ENCODE assay signal across 13 cellular contexts in genomic region chr2:11998218-11998617, GRCh38.
DNase-seq lines count a peak whose midpoint lies in the region; ATAC-seq, FAIRE-seq and TF ChIP-seq lines count a peak whose summit lies in the region.
"Had no signal": no experiment of that assay in that cellular context is flagged by ENCODE, and none has a peak within 500 bp of the region (broad histone marks: within the 10 kb centered on the region; RNA-seq: fewer than 3 reads in every experiment).

No MANE protein-coding gene starts in this region.

- peaks cover 10 to 16% of the 10 kb centered on the region in 2 donors for H3K4me1 Mint-ChIP-seq in natural killer cell
- peaks cover 11 to 14% of the 10 kb centered on the region in 2 donors for H3K4me1 Mint-ChIP-seq in natural killer cell treated with Interleukin-12 subunit alpha and Interleukin-12 subunit beta and Interleukin-15 and Interleukin-18, amount 100 ng/mL, for 72 hours (ENCODE audit: low read depth in 2 of 2)
- H3K4me1 Mint-ChIP-seq in astrocyte (ENCODE audit: low read depth, unreplicated experiment), result peaks cover 19% of the 10 kb centered on the region
- H3K4me1 Mint-ChIP-seq: stimulated activated naive CD8-positive, alpha-beta T cell treated with anti-CD3 and anti-CD28 coated beads, Interleukin-15, amount 100 ng/mL, for 72 hours had no signal

- peaks cover 13% of the 10 kb centered on the region for H3K36me3 Mint-ChIP-seq in natural killer cell
- H3K36me3 Mint-ChIP-seq in natural killer cell treated with Interleukin-12 subunit alpha and Interleukin-12 subunit beta and Interleukin-15 and Interleukin-18, amount 100 ng/mL, for 72 hours, result peaks cover 28% of the 10 kb centered on the region
- no peaks in the 10 kb centered on the region for H3K36me3 Mint-ChIP-seq in astrocyte (ENCODE audit: low read depth, unreplicated experiment)

- no peaks in the 10 kb centered on the region for H3K79me2 ChIP-seq in astrocyte (ENCODE audit: insufficient read depth, low read length)

- H3K4me3 ChIP-seq in astrocyte (ENCODE audit: insufficient read depth, low read depth, low read length), result no peak overlapping the region
- H3K4me3 ChIP-seq: BLaER1 treated with 17β-estradiol and CSF1 and Interleukin-3, amounts not matched to agents 10 nM and 100 nM had no signal

- H3K9ac ChIP-seq in astrocyte (ENCODE audit: low read length), result no peak overlapping the region
- H3K9ac ChIP-seq: BLaER1 treated with 17β-estradiol and CSF1 and Interleukin-3, amounts not matched to agents 10 nM and 100 nM had no signal

- peaks cover 2% of the 10 kb centered on the region for H3K4me1 ChIP-seq in astrocyte (ENCODE audit: insufficient read depth, low read length)

- H3K27ac ChIP-seq in astrocyte (ENCODE audit: low read depth, low read length), result no peak overlapping the region
- H3K27ac ChIP-seq: BLaER1 treated with 17β-estradiol and CSF1 and Interleukin-3, amounts not matched to agents 10 nM and 100 nM had no signal

- H3K27me3 Mint-ChIP-seq in natural killer cell (ENCODE audit: low read depth in 2 of 2), result peaks cover 69 to 79% of the 10 kb centered on the region in 2 donors
- peaks cover 61 to 80% of the 10 kb centered on the region in 2 donors for H3K27me3 Mint-ChIP-seq in natural killer cell treated with Interleukin-12 subunit alpha and Interleukin-12 subunit beta and Interleukin-15 and Interleukin-18, amount 100 ng/mL, for 72 hours
- H3K27me3 Mint-ChIP-seq in astrocyte (ENCODE audit: low read depth, unreplicated experiment), result no peaks in the 10 kb centered on the region

- no peaks in the 10 kb centered on the region for H3K9me3 ChIP-seq in astrocyte (ENCODE audit: insufficient read depth, low read depth, low read length)

- H4K20me1 ChIP-seq in astrocyte (ENCODE audit: insufficient read depth, low read length), result no peaks in the 10 kb centered on the region
- H4K20me1 ChIP-seq: BLaER1 treated with 17β-estradiol and CSF1 and Interleukin-3, amounts not matched to agents 10 nM and 100 nM had no signal

- H3K4me3 Mint-ChIP-seq in natural killer cell, result no peak overlapping the region
- H3K4me3 Mint-ChIP-seq in natural killer cell treated with Interleukin-12 subunit alpha and Interleukin-12 subunit beta and Interleukin-15 and Interleukin-18, amount 100 ng/mL, for 72 hours, result no peak overlapping the region
- no peak overlapping the region for H3K4me3 Mint-ChIP-seq in astrocyte (ENCODE audit: unreplicated experiment)
- H3K4me3 Mint-ChIP-seq: stimulated activated naive CD8-positive, alpha-beta T cell treated with anti-CD3 and anti-CD28 coated beads, Interleukin-15, amount 100 ng/mL, for 72 hours had no signal

- H3K4me2 ChIP-seq in astrocyte (ENCODE audit: low read length), result peak overlapping the region; percentile 35
- H3K4me2 ChIP-seq: BLaER1 treated with 17β-estradiol and CSF1 and Interleukin-3, amounts not matched to agents 10 nM and 100 nM had no signal

- peaks cover 0 to 2% of the 10 kb centered on the region in 2 donors for H3K9me3 Mint-ChIP-seq in natural killer cell
- peaks cover 5% of the 10 kb centered on the region for H3K9me3 Mint-ChIP-seq in natural killer cell treated with Interleukin-12 subunit alpha and Interleukin-12 subunit beta and Interleukin-15 and Interleukin-18, amount 100 ng/mL, for 72 hours
- H3K9me3 Mint-ChIP-seq in astrocyte (ENCODE audit: unreplicated experiment), result peaks cover 13% of the 10 kb centered on the region

- ATAC-seq in natural killer cell (peak in 2 of 3 donors; percentile 38 to 57), HG03103 (IDR thresholded peaks at IDR 0.05; ENCODE audit: low read depth, unreplicated experiment) (peak; percentile 63)
- ATAC-seq in natural killer cell treated with Interleukin-12 subunit alpha and Interleukin-12 subunit beta and Interleukin-15 and Interleukin-18, amount 100 ng/mL, for 72 hours, result no peak
- ATAC-seq: stimulated activated naive CD8-positive, alpha-beta T cell treated with anti-CD3 and anti-CD28 coated beads, Interleukin-15, amount 100 ng/mL, for 72 hours had no signal

- H3K36me3 ChIP-seq in astrocyte (ENCODE audit: insufficient read depth, low read length), result no peaks in the 10 kb centered on the region
- H3K36me3 ChIP-seq: BLaER1 treated with 17β-estradiol and CSF1 and Interleukin-3, amounts not matched to agents 10 nM and 100 nM had no signal

- DNase-seq in natural killer cell (no peak), astrocyte (ENCODE audit: low read depth) (peak; percentile 71), urothelium cell line (ENCODE audit: low spot score) (peak; percentile 68), medulla oblongata (ENCODE audit: extremely low spot score) (no peak), AML-193 (lab: John Stamatoyannopoulos, UW) (no peak), NCI-H82 (lab: John Stamatoyannopoulos, UW) (no peak)
- no peak for DNase-seq in natural killer cell treated with Interleukin-12 subunit alpha and Interleukin-12 subunit beta and Interleukin-15 and Interleukin-18, amount 100 ng/mL, for 72 hours (ENCODE audit: low spot score)
- DNase-seq: activated T-cell treated with anti-CD3 and anti-CD28 coated beads for 4 hours; effector CD4-positive, alpha-beta T cell; NCI-H1436 treated with DMSO at 0.1 percent for 48 hours; stimulated activated naive CD8-positive, alpha-beta T cell treated with anti-CD3 and anti-CD28 coated beads, Interleukin-15, amount 100 ng/mL, for 72 hours had no signal

- FAIRE-seq in astrocyte (lab: Jason Lieb, UNC), result peak; percentile 26
- peak; percentile 55 for FAIRE-seq in urothelium cell line (lab: Jason Lieb, UNC)

- intact Hi-C loops in natural killer cell (cut with micrococcal nuclease), result no loop called here

- H3K27ac Mint-ChIP-seq in natural killer cell (no peak overlapping the region), astrocyte (ENCODE audit: unreplicated experiment) (peak overlapping the region; percentile 48)
- no peak overlapping the region for H3K27ac Mint-ChIP-seq in natural killer cell treated with Interleukin-12 subunit alpha and Interleukin-12 subunit beta and Interleukin-15 and Interleukin-18, amount 100 ng/mL, for 72 hours
- H3K27ac Mint-ChIP-seq: stimulated activated naive CD8-positive, alpha-beta T cell treated with anti-CD3 and anti-CD28 coated beads, Interleukin-15, amount 100 ng/mL, for 72 hours had no signal

- TF ChIP-seq CTCF in natural killer cell (IDR thresholded peaks at IDR 0.05), result no peak
- no peak for TF ChIP-seq CTCF in astrocyte (IDR thresholded peaks at IDR 0.05; ENCODE audit: insufficient read depth, low read depth, low read length)

- no peak overlapping the region for H2AFZ ChIP-seq in astrocyte (ENCODE audit: low read depth, low read length)

- H3K27me3 ChIP-seq in astrocyte (ENCODE audit: insufficient read depth, low read length), result no peaks in the 10 kb centered on the region

Comparison
In these comparisons a context has a peak if more than half of its experiments do, and no peak if none do; other contexts are left out.
1. ATAC-seq: peak in natural killer cell (2 of 3) and HG03103 (single experiment); none in natural killer cell treated with Interleukin-12 subunit alpha and Interleukin-12 subunit beta and Interleukin-15 and Interleukin-18, amount 100 ng/mL, for 72 hours (0 of 2).
2. DNase-seq: peak in astrocyte (single experiment) and urothelium cell line (single experiment); none in natural killer cell (single experiment), natural killer cell treated with Interleukin-12 subunit alpha and Interleukin-12 subunit beta and Interleukin-15 and Interleukin-18, amount 100 ng/mL, for 72 hours (single experiment), medulla oblongata (single experiment), AML-193 (0 of 2) and NCI-H82 (single experiment).